In genomic region chr7:104982773-104983619, GRCh38 we compare ENCODE assay signal across 9 cellular contexts. TPM values are rescaled to one million over a fixed set of nuclear protein-coding genes. Genes with fewer than 3 reads are reported as not detected.
DNase-seq lines count a peak whose midpoint lies in the region; ATAC-seq, FAIRE-seq and TF ChIP-seq lines count a peak whose summit lies in the region.
"Had no signal": no experiment of that assay in that cellular context is flagged by ENCODE, and none has a peak within 500 bp of the region (broad histone marks: within the 10 kb centered on the region; RNA-seq: fewer than 3 reads in every experiment).

No MANE protein-coding gene starts in this region.

- no peaks in the 10 kb centered on the region for H3K9me3 ChIP-seq in endothelial cell of umbilical vein (replicated peaks; ENCODE audit: control insufficient read depth, insufficient read depth, low read length)

- TF ChIP-seq POLR2A in endothelial cell of umbilical vein (IDR thresholded peaks at IDR 0.05; ENCODE audit: low read depth, low read length), result no peak

- H2AFZ ChIP-seq in endothelial cell of umbilical vein (ENCODE audit: low read depth, low read length), result no peak overlapping the region

- no peaks in the 10 kb centered on the region for H3K36me3 ChIP-seq in endothelial cell of umbilical vein (ENCODE audit: control insufficient read depth in 2 of 2, extremely low read depth in 1 of 2, insufficient read depth in 2 of 2, low read length in 2 of 2)

- peak overlapping the region; percentile 69 for H3K4me2 ChIP-seq in endothelial cell of umbilical vein (ENCODE audit: insufficient read depth, low read length)

- no peaks in the 10 kb centered on the region for H3K9me3 Mint-ChIP-seq in activated naive CD4-positive, alpha-beta T cell treated with anti-CD3 and anti-CD28 coated beads, Interleukin-2, amount 50 U/mL, for 24 hours
- H3K9me3 Mint-ChIP-seq in osteocyte (ENCODE audit: unreplicated experiment), result no peaks in the 10 kb centered on the region

- BruUV-seq in endothelial cell of umbilical vein (replicated peaks; lab: Mats Ljungman, UMichigan), result TSS peak; percentile 82

- no peak for ATAC-seq in HG03135 (IDR thresholded peaks at IDR 0.05; ENCODE audit: unreplicated experiment)

- H3K27ac Mint-ChIP-seq in activated naive CD4-positive, alpha-beta T cell treated with anti-CD3 and anti-CD28 coated beads, Interleukin-2, amount 50 U/mL, for 24 hours, result peak overlapping the region; percentile 99
- peak overlapping the region; percentile 100 for H3K27ac Mint-ChIP-seq in osteocyte (ENCODE audit: unreplicated experiment)

- H3K79me2 ChIP-seq in endothelial cell of umbilical vein (ENCODE audit: control insufficient read depth, insufficient read depth, low read length), result peaks cover 47% of the 10 kb centered on the region

- dilution Hi-C loops in endothelial cell of umbilical vein (cut with MboI; ENCODE audit: extremely low pct_ligation_motif_present, low sequenced_read_pairs), result no loop called here

- H3K36me3 Mint-ChIP-seq in activated naive CD4-positive, alpha-beta T cell treated with anti-CD3 and anti-CD28 coated beads, Interleukin-2, amount 50 U/mL, for 24 hours, result peaks cover 1% of the 10 kb centered on the region
- H3K36me3 Mint-ChIP-seq in osteocyte (ENCODE audit: unreplicated experiment), result peaks cover 7% of the 10 kb centered on the region

- no peaks in the 10 kb centered on the region for H3K27me3 ChIP-seq in endothelial cell of umbilical vein (ENCODE audit: control insufficient read depth in 2 of 2, insufficient read depth in 2 of 2, low read length in 2 of 2)

- H3K9me1 ChIP-seq in endothelial cell of umbilical vein (replicated peaks; ENCODE audit: control insufficient read depth, extremely low read depth, insufficient read depth, low read length), result no peaks in the 10 kb centered on the region

- H3K4me1 ChIP-seq in endothelial cell of umbilical vein (ENCODE audit: control insufficient read depth, extremely low read depth, insufficient read depth, low read length), result peaks cover 56% of the 10 kb centered on the region

- no peaks in the 10 kb centered on the region for H3K27me3 Mint-ChIP-seq in activated naive CD4-positive, alpha-beta T cell treated with anti-CD3 and anti-CD28 coated beads, Interleukin-2, amount 50 U/mL, for 24 hours
- no peaks in the 10 kb centered on the region for H3K27me3 Mint-ChIP-seq in osteocyte (ENCODE audit: unreplicated experiment)

- peak overlapping the region; percentile 98 for H3K9ac ChIP-seq in endothelial cell of umbilical vein (replicated peaks; ENCODE audit: extremely low read depth, insufficient read depth, low read length)

- FAIRE-seq in endothelial cell of umbilical vein (lab: Jason Lieb, UNC), result no peak
- FAIRE-seq: endometrium had no signal

- no peak for DNase-seq in activated naive CD4-positive, alpha-beta T cell (lab: John Stamatoyannopoulos, UW)
- peak; percentile 67 for DNase-seq in RKO (ENCODE audit: low spot score)
- no peak for DNase-seq in endothelial cell of umbilical vein (ENCODE audit: low read depth, low spot score)
- no peak for DNase-seq in osteocyte (ENCODE audit: extremely low spot score, unreplicated experiment)
- no peak for DNase-seq in KG1 (lab: John Stamatoyannopoulos, UW)
- no peak for DNase-seq in iPS-NIHi7 (ENCODE audit: extremely low spot score)

- H3K4me3 ChIP-seq in endothelial cell of umbilical vein (replicated peaks in 1 of 3; ENCODE audit: insufficient read depth in 1 of 3, low read depth in 1 of 3, low read length in 3 of 3), result peak overlapping the region; percentile 34 to 71 (median 49)

- no peaks in the 10 kb centered on the region for H4K20me1 ChIP-seq in endothelial cell of umbilical vein (replicated peaks; ENCODE audit: control insufficient read depth, extremely low read depth, insufficient read depth, low read length)

- peak overlapping the region; percentile 92 for H3K4me3 Mint-ChIP-seq in activated naive CD4-positive, alpha-beta T cell treated with anti-CD3 and anti-CD28 coated beads, Interleukin-2, amount 50 U/mL, for 24 hours
- peak overlapping the region; percentile 99 for H3K4me3 Mint-ChIP-seq in osteocyte (ENCODE audit: unreplicated experiment)

- no peak for TF ChIP-seq CTCF in endothelial cell of umbilical vein (IDR thresholded peaks at IDR 0.05; ENCODE audit: extremely low read depth in 1 of 2, insufficient read depth in 1 of 2, low read depth in 1 of 2, low read length in 2 of 2)
- no peak for TF ChIP-seq CTCF in osteocyte (IDR thresholded peaks at IDR 0.05)

- peaks cover 55% of the 10 kb centered on the region for H3K4me1 Mint-ChIP-seq in activated naive CD4-positive, alpha-beta T cell treated with anti-CD3 and anti-CD28 coated beads, Interleukin-2, amount 50 U/mL, for 24 hours
- H3K4me1 Mint-ChIP-seq in osteocyte (ENCODE audit: unreplicated experiment), result peaks cover 72% of the 10 kb centered on the region

- CTCF ChIA-PET in endothelial cell of umbilical vein (lab: Charles Lee), result interaction anchor here (1.0 to 8.3 kb wide), 14 partner anchors 14 to 548 kb away, joined by 3 to 113 read pairs (median 14); partner anchors contain the start of gene KMT2E

- intact Hi-C loops in endothelial cell of umbilical vein (cut with micrococcal nuclease), result loop anchor here (1.0 to 10.0 kb wide), 3 partner anchors 9 to 444 kb away; no protein-coding TSS in a partner anchor

- H3K27ac ChIP-seq in endothelial cell of umbilical vein (ENCODE audit: insufficient read depth, low read depth, low read length), result peak overlapping the region; percentile 98

- POLR2A ChIA-PET in endothelial cell of umbilical vein (lab: Charles Lee), result interaction anchor here (0.8 to 3.6 kb wide), 7 partner anchors 9 to 61 kb away, joined by 4 to 35 read pairs (median 4); partner anchors contain the start of gene KMT2E

TF ChIP-seq in endothelial cell of umbilical vein, 7 proteins besides CTCF, POLR2A, EP300 and RAD21:
- no peak for TF ChIP-seq FOS (IDR thresholded peaks at IDR 0.05; ENCODE audit: borderline replicate concordance, insufficient read depth, low read length)
- no peak for TF ChIP-seq EZH2 (IDR thresholded peaks at IDR 0.05; ENCODE audit: borderline replicate concordance, low read depth, low read length, severe bottlenecking)
- TF ChIP-seq JUN (IDR thresholded peaks at IDR 0.05; ENCODE audit: borderline replicate concordance, insufficient read depth, insufficient read length, low read depth), result no peak
- no peak for TF ChIP-seq POLR2AphosphoS5 (IDR thresholded peaks at IDR 0.05; ENCODE audit: insufficient read depth, low read depth, low read length)

RNA-seq across cellular contexts. Expression of gene KMT2E, which starts 31.0 kb away (rescaled TPM):
- total RNA-seq in endothelial cell of umbilical vein (68.5 and 74.8 TPM in 2 replicates), osteocyte (72.9 and 75.6 TPM in 2 replicates)
- polyA plus RNA-seq in endothelial cell of umbilical vein, result 10.1 and 19.0 TPM in 2 replicates
- 10.7 and 11.8 TPM in 2 replicates for polyA plus RNA-seq in endothelial cell of umbilical vein (2011; cell fraction: cytosol; rRNA removed)
- polyA plus RNA-seq in endothelial cell of umbilical vein (2011; cell fraction: nucleus; rRNA removed), result 55.5 and 66.2 TPM in 2 replicates
- 27.7 and 29.8 TPM in 2 replicates for polyA plus RNA-seq in endothelial cell of umbilical vein (2012)
- polyA minus RNA-seq in endothelial cell of umbilical vein, result 92.4 and 106 TPM in 2 replicates
- polyA minus RNA-seq in endothelial cell of umbilical vein (2011; cell fraction: cytosol; rRNA and poly(A)+ RNA removed), result 19.5 TPM
- 172 and 208 TPM in 2 replicates for polyA minus RNA-seq in endothelial cell of umbilical vein (2011; cell fraction: nucleus; rRNA and poly(A)+ RNA removed)
